ENCODE assay signal across 14 cellular contexts in the genomic region with DNA sequence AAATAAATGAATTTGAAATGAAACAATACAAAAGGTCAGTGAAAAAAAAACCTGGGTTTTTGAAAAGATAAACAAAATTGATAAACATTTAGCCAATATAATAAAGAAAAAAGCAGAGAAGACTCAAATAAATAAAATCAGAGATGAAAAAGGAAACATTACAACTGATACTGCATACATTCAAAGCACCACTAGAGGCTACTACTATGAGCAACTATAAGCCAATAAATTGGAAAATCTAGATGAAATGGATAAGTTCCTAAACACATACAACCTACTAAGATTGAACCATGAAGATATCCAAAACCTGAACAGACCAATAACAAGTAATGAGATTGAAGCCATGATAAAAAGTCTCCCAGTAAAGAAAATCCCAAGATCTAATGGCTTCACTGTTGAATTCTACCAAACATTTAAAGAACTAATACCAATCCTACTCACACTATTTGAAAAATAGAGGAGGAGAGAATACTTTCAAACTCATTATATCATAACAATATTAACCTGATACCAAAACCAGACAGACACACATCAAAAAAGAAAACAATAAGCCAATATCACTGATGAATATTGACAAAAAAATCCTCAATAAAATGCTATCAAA.
DNase-seq lines count a peak whose midpoint lies in the region; ATAC-seq and TF ChIP-seq lines count a peak whose summit lies in the region.
"Had no signal": no experiment of that assay in that cellular context is flagged by ENCODE, and none has a peak within 500 bp of the region (broad histone marks: within the 10 kb centered on the region; RNA-seq: fewer than 3 reads in every experiment).

No MANE protein-coding gene starts in this region.

- intact Hi-C loops in body of pancreas (cut with DNase I), result no loop called here

- no peak overlapping the region for H3K27ac ChIP-seq in body of pancreas

- ATAC-seq in body of pancreas, result no peak

- no peak overlapping the region for H3K27ac Mint-ChIP-seq in nephron
- H3K27ac Mint-ChIP-seq: activated naive CD4-positive, alpha-beta T cell treated with anti-CD3 and anti-CD28 coated beads, Interleukin-2, amount 50 U/mL, for 24 hours had no signal

- no peaks in the 10 kb centered on the region for H3K9me3 ChIP-seq in body of pancreas

- no peaks in the 10 kb centered on the region for H3K27me3 ChIP-seq in body of pancreas

- no peak overlapping the region for H3K4me3 ChIP-seq in body of pancreas

- H3K4me1 Mint-ChIP-seq in nephron, result no peaks in the 10 kb centered on the region

- peaks cover 57% of the 10 kb centered on the region for H3K9me3 Mint-ChIP-seq in nephron

- H3K4me1 ChIP-seq in body of pancreas, result no peaks in the 10 kb centered on the region

- TF ChIP-seq POLR2A in body of pancreas (IDR thresholded peaks at IDR 0.05), result no peak

- H3K36me3 Mint-ChIP-seq in nephron (ENCODE audit: low read depth), result peaks cover 7% of the 10 kb centered on the region

- no peaks in the 10 kb centered on the region for H3K27me3 Mint-ChIP-seq in nephron (ENCODE audit: low read depth)
- H3K27me3 Mint-ChIP-seq: activated naive CD4-positive, alpha-beta T cell treated with anti-CD3 and anti-CD28 coated beads, Interleukin-2, amount 50 U/mL, for 24 hours had no signal

- H3K4me3 Mint-ChIP-seq in nephron, result no peak overlapping the region
- H3K4me3 Mint-ChIP-seq: activated naive CD4-positive, alpha-beta T cell treated with anti-CD3 and anti-CD28 coated beads, Interleukin-2, amount 50 U/mL, for 24 hours had no signal

- TF ChIP-seq CTCF in GM10266 (IDR thresholded peaks at IDR 0.05; ENCODE audit: control insufficient read depth, insufficient read depth, low read depth, missing control alignments), result peak; percentile 38
- peak; percentile 66 for TF ChIP-seq CTCF in LNCAP (IDR thresholded peaks at IDR 0.05)
- TF ChIP-seq CTCF in body of pancreas (IDR thresholded peaks at IDR 0.05), result peak in 4 of 7 experiments; percentile 6 to 30 (median 16)
- peak in 2 of 3 experiments; percentile 14 to 33 for TF ChIP-seq CTCF in nephron (IDR thresholded peaks at IDR 0.05; ENCODE audit: unreplicated experiment in 3 of 3)

- DNase-seq in GM10266 (ENCODE audit: extremely low spot score) (no peak), body of pancreas (no peak), DMS 273 treated with DMSO at 0.1 percent for 48 hours (lab: John Stamatoyannopoulos, UW) (no peak), NCI-H2227 treated with DMSO at 0.1 percent for 48 hours (lab: John Stamatoyannopoulos, UW) (no peak), GM19238 (ENCODE audit: insufficient read length, low spot score) (no peak)
- DNase-seq in activated T-cell treated with anti-CD3 and anti-CD28 coated beads, Interleukin-2, amount 50 U/mL, for 1 hour, result no peak
- DNase-seq: activated CD4-positive, alpha-beta T cell treated with anti-CD3 and anti-CD28 coated beads for 48 hours; effector CD4-positive, alpha-beta T cell; NCI-H187 treated with DMSO at 0.1 percent for 48 hours; SHP77 treated with DMSO at 0.1 percent for 48 hours; stimulated activated CD4-positive, alpha-beta T cell treated with anti-CD3 and anti-CD28 coated beads, Interleukin-4, amount 100 ng/mL, for 24 hours had no signal

- no peaks in the 10 kb centered on the region for H3K36me3 ChIP-seq in body of pancreas (replicated peaks in 1 of 2; ENCODE audit: insufficient read depth in 1 of 2, low read depth in 2 of 2)
